Comparison of ENCODE assay signal across 8 cellular contexts in genomic region chr15:90387534-90388461, GRCh38. TPM values are rescaled to one million over a fixed set of nuclear protein-coding genes. Genes with fewer than 3 reads are reported as not detected.
A peak's percentile ranks its signal among the peaks of the same experiment; 100 is the strongest.
DNase-seq lines count a peak whose midpoint lies in the region; ATAC-seq, FAIRE-seq and TF ChIP-seq lines count a peak whose summit lies in the region.

A gene with protein sequence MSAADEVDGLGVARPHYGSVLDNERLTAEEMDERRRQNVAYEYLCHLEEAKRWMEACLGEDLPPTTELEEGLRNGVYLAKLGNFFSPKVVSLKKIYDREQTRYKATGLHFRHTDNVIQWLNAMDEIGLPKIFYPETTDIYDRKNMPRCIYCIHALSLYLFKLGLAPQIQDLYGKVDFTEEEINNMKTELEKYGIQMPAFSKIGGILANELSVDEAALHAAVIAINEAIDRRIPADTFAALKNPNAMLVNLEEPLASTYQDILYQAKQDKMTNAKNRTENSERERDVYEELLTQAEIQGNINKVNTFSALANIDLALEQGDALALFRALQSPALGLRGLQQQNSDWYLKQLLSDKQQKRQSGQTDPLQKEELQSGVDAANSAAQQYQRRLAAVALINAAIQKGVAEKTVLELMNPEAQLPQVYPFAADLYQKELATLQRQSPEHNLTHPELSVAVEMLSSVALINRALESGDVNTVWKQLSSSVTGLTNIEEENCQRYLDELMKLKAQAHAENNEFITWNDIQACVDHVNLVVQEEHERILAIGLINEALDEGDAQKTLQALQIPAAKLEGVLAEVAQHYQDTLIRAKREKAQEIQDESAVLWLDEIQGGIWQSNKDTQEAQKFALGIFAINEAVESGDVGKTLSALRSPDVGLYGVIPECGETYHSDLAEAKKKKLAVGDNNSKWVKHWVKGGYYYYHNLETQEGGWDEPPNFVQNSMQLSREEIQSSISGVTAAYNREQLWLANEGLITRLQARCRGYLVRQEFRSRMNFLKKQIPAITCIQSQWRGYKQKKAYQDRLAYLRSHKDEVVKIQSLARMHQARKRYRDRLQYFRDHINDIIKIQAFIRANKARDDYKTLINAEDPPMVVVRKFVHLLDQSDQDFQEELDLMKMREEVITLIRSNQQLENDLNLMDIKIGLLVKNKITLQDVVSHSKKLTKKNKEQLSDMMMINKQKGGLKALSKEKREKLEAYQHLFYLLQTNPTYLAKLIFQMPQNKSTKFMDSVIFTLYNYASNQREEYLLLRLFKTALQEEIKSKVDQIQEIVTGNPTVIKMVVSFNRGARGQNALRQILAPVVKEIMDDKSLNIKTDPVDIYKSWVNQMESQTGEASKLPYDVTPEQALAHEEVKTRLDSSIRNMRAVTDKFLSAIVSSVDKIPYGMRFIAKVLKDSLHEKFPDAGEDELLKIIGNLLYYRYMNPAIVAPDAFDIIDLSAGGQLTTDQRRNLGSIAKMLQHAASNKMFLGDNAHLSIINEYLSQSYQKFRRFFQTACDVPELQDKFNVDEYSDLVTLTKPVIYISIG (N-terminal part only) (plus strand): TSS chr15:90388242. CDS start chr15:90388342, 100 bp downstream.

- WGBS in psoas muscle, 3 donors, result 6 to 7% (median 6%) methylated on average over 54 to 62 of the region's 62 CpGs

- in situ Hi-C loops in GM13976 (cut with MboI; ENCODE audit: low sequenced_read_pairs, unreplicated experiment), result no loop called here

- ATAC-seq in HG02870 (IDR thresholded peaks at IDR 0.05; ENCODE audit: unreplicated experiment) (peak; percentile 94), left ventricle myocardium superior (peak; percentile 97), psoas muscle (peak; percentile 92 to 97 (median 96))

- H3K4me3 ChIP-seq in psoas muscle, result peak within 1 kb of the TSS; percentile 77

- H3K27ac ChIP-seq in psoas muscle, result peak within 1 kb of the TSS; percentile 96

- no peaks in the 10 kb centered on the region for H3K27me3 ChIP-seq in psoas muscle (ENCODE audit: insufficient read depth in 3 of 3, low read length in 2 of 3)

- peaks cover 4 to 17% of the 10 kb centered on the region in 2 donors for H3K36me3 ChIP-seq in psoas muscle (ENCODE audit: insufficient read depth in 1 of 2, low read depth in 1 of 2)

- DNase-seq in GM13976 (ENCODE audit: low spot score), result peak; percentile 98
- peak; percentile 75 for DNase-seq in NCI-H146 treated with DMSO at 0.1 percent for 48 hours (lab: John Stamatoyannopoulos, UW; ENCODE audit: unreplicated experiment)
- peak; percentile 97 for DNase-seq in amniotic stem cell (lab: John Stamatoyannopoulos, UW)
- DNase-seq in left ventricle myocardium superior, result peak; percentile 98
- peak; percentile 97 to 99 for DNase-seq in psoas muscle
- peak; percentile 98 for DNase-seq in urothelium cell line (ENCODE audit: low spot score)

- peak; percentile 93 for FAIRE-seq in urothelium cell line (lab: Jason Lieb, UNC)

- no peak for TF ChIP-seq CTCF in GM13976 (IDR thresholded peaks at IDR 0.05; ENCODE audit: borderline replicate concordance, control extremely low read depth, extremely low read depth, insufficient read depth, missing control alignments)
- no peak for TF ChIP-seq CTCF in psoas muscle (IDR thresholded peaks at IDR 0.05)

- H3K4me1 ChIP-seq in psoas muscle, result peaks cover 39% of the 10 kb centered on the region

- H3K9me3 ChIP-seq in psoas muscle, result no peaks in the 10 kb centered on the region

- intact Hi-C loops in T-helper 1 cell treated with Interleukin-12 subunit alpha and Interleukin-12 subunit beta and Interleukin-4 antibody, amounts not matched to agents 30 ng/mL and 1 ng/mL, for 36 hours (cut with micrococcal nuclease), result loop anchor here (1.0 to 10.0 kb wide), 13 partner anchors 10 to 1143 kb away; partner anchors contain the start of genes BLM, FANCI, GDPGP1 and IDH2
- intact Hi-C loops in left ventricle myocardium superior (cut with micrococcal nuclease) (no loop called here), psoas muscle (cut with DNase I) (loop anchor here in 1 of 2 donors (5.0 kb wide), 1 partner anchor 35 kb away; no protein-coding TSS in a partner anchor)

RNA-seq across cellular contexts. Expression of the gene that starts here (rescaled TPM):
- 196 TPM in 2 replicates for total RNA-seq in T-helper 1 cell treated with Interleukin-12 subunit alpha and Interleukin-12 subunit beta and Interleukin-4 antibody, amounts not matched to agents 30 ng/mL and 1 ng/mL, for 36 hours
- 35.4 TPM for total RNA-seq in left ventricle myocardium superior
- 10 to 100 TPM; 39.7 to 72.2 (median 50.6) TPM for total RNA-seq in psoas muscle
- 10 to 100 TPM; 31.1 to 58.7 (median 37.7) TPM for polyA plus RNA-seq in psoas muscle

Comparison
In these comparisons a context has a peak if more than half of its experiments do, and no peak if none do; other contexts are left out.
1. Peak in every context shown above with its lines: DNase-seq, ATAC-seq, H3K4me3 ChIP-seq and H3K27ac ChIP-seq.